ENCODE assay signal across 8 cellular contexts in genomic region chr6:43644940-43645612, GRCh38. TPM values are rescaled to one million over a fixed set of nuclear protein-coding genes. Genes with fewer than 3 reads are reported as not detected.
DNase-seq lines count a peak whose midpoint lies in the region; ATAC-seq and TF ChIP-seq lines count a peak whose summit lies in the region.

Gene RSPH9 (plus strand): TSS chr6:43645036. CDS start chr6:43645099, 63 bp downstream.

- no peak for TF ChIP-seq CTCF in CD8-positive, alpha-beta T cell (IDR thresholded peaks at IDR 0.05)
- TF ChIP-seq CTCF in WI38 (IDR thresholded peaks at IDR 0.05; ENCODE audit: low read depth, low read length), result no peak

- CTCF ChIA-PET in CD8-positive, alpha-beta T cell (lab: Charles Lee), result interaction anchor here (0.6 to 2.4 kb wide), 5 partner anchors 22 to 40 kb away, joined by 3 to 7 read pairs (median 4); no protein-coding TSS in a partner anchor

- H3K4me1 ChIP-seq in CD8-positive, alpha-beta T cell (ENCODE audit: insufficient read depth, low read length), result peaks cover 4% of the 10 kb centered on the region

- H3K4me3 Mint-ChIP-seq in CD8-positive, alpha-beta T cell, result peak within 1 kb of the TSS; percentile 75

- peak in 6 of 7 experiments; percentile 33 to 69 (median 62) for DNase-seq in CD8-positive, alpha-beta T cell
- DNase-seq in cerebellum (ENCODE audit: low spot score) (peak; percentile 58), left colon (peak; percentile 73 to 82), NCI-H2029 treated with DMSO at 0.1 percent for 48 hours (lab: John Stamatoyannopoulos, UW) (no peak)
- peak in 2 of 3 donors; percentile 18 to 52 for DNase-seq in stimulated activated CD4-positive, alpha-beta T cell treated with anti-CD3 and anti-CD28 coated beads, TNF-alpha, amount 100 ng/mL, for 1 hour (ENCODE audit: low read depth in 3 of 3, low spot score in 1 of 3)
- DNase-seq in NK-92 treated with Interleukin-12 subunit alpha and Interleukin-12 subunit beta, amount 100 ng/mL, for 24 hours (lab: John Stamatoyannopoulos, UW), result no peak

- ATAC-seq in CD8-positive, alpha-beta T cell, result peak; percentile 85
- peak; percentile 59 for ATAC-seq in HG02588 (IDR thresholded peaks at IDR 0.05; ENCODE audit: unreplicated experiment)
- peak; percentile 84 for ATAC-seq in left colon

- no peaks in the 10 kb centered on the region for H3K9me3 Mint-ChIP-seq in CD8-positive, alpha-beta T cell

- peak within 1 kb of the TSS; percentile 37 for H3K4me3 ChIP-seq in CD8-positive, alpha-beta T cell (ENCODE audit: low read depth, low read length)
- peak within 1 kb of the TSS; percentile 29 for H3K4me3 ChIP-seq in WI38 (ENCODE audit: low read depth, low read length)

- intact Hi-C loops in CD8-positive, alpha-beta T cell (cut with DNase I, micrococcal nuclease), result loop anchor here in 1 of 2 experiments (1.0 kb wide), 1 partner anchor 80 kb away; no protein-coding TSS in a partner anchor
- intact Hi-C loops in left colon (cut with DNase I, micrococcal nuclease), result no loop called here

- H3K27ac Mint-ChIP-seq in CD8-positive, alpha-beta T cell, result peak within 1 kb of the TSS; percentile 11

- H3K27me3 ChIP-seq in CD8-positive, alpha-beta T cell (ENCODE audit: insufficient read depth, low read length), result no peaks in the 10 kb centered on the region

- no peak within 1 kb of the TSS for H3K27ac ChIP-seq in CD8-positive, alpha-beta T cell (ENCODE audit: low read depth, low read length)

- H3K36me3 Mint-ChIP-seq in CD8-positive, alpha-beta T cell, result peaks cover 24% of the 10 kb centered on the region

- peaks cover 36% of the 10 kb centered on the region for H3K4me1 Mint-ChIP-seq in CD8-positive, alpha-beta T cell (ENCODE audit: low read depth)

- POLR2A ChIA-PET in CD8-positive, alpha-beta T cell (lab: Charles Lee), result no interaction called here

- no peaks in the 10 kb centered on the region for H3K27me3 Mint-ChIP-seq in CD8-positive, alpha-beta T cell (ENCODE audit: low read depth)

- H3K9me3 ChIP-seq in CD8-positive, alpha-beta T cell (ENCODE audit: low read length), result no peaks in the 10 kb centered on the region

- H3K36me3 ChIP-seq in CD8-positive, alpha-beta T cell (ENCODE audit: insufficient read depth, low read length), result peaks cover 10% of the 10 kb centered on the region

RNA-seq across cellular contexts. Expression of gene RSPH9, which starts in this region (rescaled TPM):
- total RNA-seq in CD8-positive, alpha-beta T cell, result not detected
- 3.4 TPM for total RNA-seq in cerebellum
- under 1 TPM in 1 of 2 donors, not detected in 1; 0.11 TPM for total RNA-seq in left colon

Comparison
In these comparisons a context has a peak if more than half of its experiments do, and no peak if none do; other contexts are left out.
1. Peak in DNase-seq, ATAC-seq and H3K4me3 ChIP-seq in CD8-positive, alpha-beta T cell; RNA of the gene not detected or under 1 TPM.
2. Peak in DNase-seq and ATAC-seq in left colon; RNA of the gene not detected or under 1 TPM.
3. DNase-seq: peak in cerebellum (single experiment) and stimulated activated CD4-positive, alpha-beta T cell treated with anti-CD3 and anti-CD28 coated beads, TNF-alpha, amount 100 ng/mL, for 1 hour (2 of 3); none in NCI-H2029 treated with DMSO at 0.1 percent for 48 hours (single experiment) and NK-92 treated with Interleukin-12 subunit alpha and Interleukin-12 subunit beta, amount 100 ng/mL, for 24 hours (single experiment).
4. Peak in every context shown above with its lines, with median percentiles within 50 percentile points of each other: ATAC-seq.